ENCODE assay signal across 7 cellular contexts in genomic region chr16:11797166-11797956, GRCh38. TPM values are rescaled to one million over a fixed set of nuclear protein-coding genes. Genes with fewer than 3 reads are reported as not detected.
DNase-seq lines count a peak whose midpoint lies in the region; ATAC-seq and TF ChIP-seq lines count a peak whose summit lies in the region.

A gene with protein sequence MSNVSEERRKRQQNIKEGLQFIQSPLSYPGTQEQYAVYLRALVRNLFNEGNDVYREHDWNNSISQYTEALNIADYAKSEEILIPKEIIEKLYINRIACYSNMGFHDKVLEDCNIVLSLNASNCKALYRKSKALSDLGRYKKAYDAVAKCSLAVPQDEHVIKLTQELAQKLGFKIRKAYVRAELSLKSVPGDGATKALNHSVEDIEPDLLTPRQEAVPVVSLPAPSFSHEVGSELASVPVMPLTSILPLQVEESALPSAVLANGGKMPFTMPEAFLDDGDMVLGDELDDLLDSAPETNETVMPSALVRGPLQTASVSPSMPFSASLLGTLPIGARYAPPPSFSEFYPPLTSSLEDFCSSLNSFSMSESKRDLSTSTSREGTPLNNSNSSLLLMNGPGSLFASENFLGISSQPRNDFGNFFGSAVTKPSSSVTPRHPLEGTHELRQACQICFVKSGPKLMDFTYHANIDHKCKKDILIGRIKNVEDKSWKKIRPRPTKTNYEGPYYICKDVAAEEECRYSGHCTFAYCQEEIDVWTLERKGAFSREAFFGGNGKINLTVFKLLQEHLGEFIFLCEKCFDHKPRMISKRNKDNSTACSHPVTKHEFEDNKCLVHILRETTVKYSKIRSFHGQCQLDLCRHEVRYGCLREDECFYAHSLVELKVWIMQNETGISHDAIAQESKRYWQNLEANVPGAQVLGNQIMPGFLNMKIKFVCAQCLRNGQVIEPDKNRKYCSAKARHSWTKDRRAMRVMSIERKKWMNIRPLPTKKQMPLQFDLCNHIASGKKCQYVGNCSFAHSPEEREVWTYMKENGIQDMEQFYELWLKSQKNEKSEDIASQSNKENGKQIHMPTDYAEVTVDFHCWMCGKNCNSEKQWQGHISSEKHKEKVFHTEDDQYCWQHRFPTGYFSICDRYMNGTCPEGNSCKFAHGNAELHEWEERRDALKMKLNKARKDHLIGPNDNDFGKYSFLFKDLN (minus strand): TSS chr16:11797258. CDS start chr16:11782354, 14,904 bp downstream.

- H3K4me2 ChIP-seq in hepatocyte = peak within 1 kb of the TSS; percentile 95

- peaks cover 48% of the 10 kb centered on the region for H3K4me1 ChIP-seq in hepatocyte (ENCODE audit: insufficient read depth)

- WGBS in hepatocyte (ENCODE audit: low lambda C conversion rate, missing lambda C conversion rate) = 2% methylated on average over 41 of the region's 80 CpGs

- no peaks in the 10 kb centered on the region for H3K9me3 ChIP-seq in hepatocyte (ENCODE audit: low read depth)

- H3K79me2 ChIP-seq in hepatocyte = peaks cover 73% of the 10 kb centered on the region

- H3K9me2 ChIP-seq in hepatocyte (replicated peaks; ENCODE audit: insufficient read depth) = no peaks in the 10 kb centered on the region

- no peaks in the 10 kb centered on the region for H3K27me3 ChIP-seq in hepatocyte

- in situ Hi-C loops in astrocyte of the cerebellum (cut with HindIII; ENCODE audit: low sequenced_read_pairs) = no loop called here

- H3K4me3 ChIP-seq in astrocyte of the cerebellum (ENCODE audit: low read depth, low read length) = peak within 1 kb of the TSS; percentile 99
- peak within 1 kb of the TSS; percentile 83 for H3K4me3 ChIP-seq in hepatocyte

- TF ChIP-seq CTCF in astrocyte of the cerebellum (IDR thresholded peaks at IDR 0.05; ENCODE audit: low read depth, low read length, missing control alignments) (peak; percentile 15), hepatocyte (IDR thresholded peaks at IDR 0.05; ENCODE audit: poor library complexity) (peak; percentile 62)

- DNase-seq in NCI-H2029 (lab: John Stamatoyannopoulos, UW) = peak; percentile 90
- peak; percentile 87 for DNase-seq in T-helper 22 cell (ENCODE audit: low read depth)
- DNase-seq in astrocyte of the cerebellum (ENCODE audit: low read depth) = peak; percentile 94
- DNase-seq in hepatocyte (ENCODE audit: low spot score) = peak; percentile 99
- DNase-seq in retina = peak; percentile 96

- H3K27ac ChIP-seq in hepatocyte = peak within 1 kb of the TSS; percentile 98

- peaks cover 21% of the 10 kb centered on the region for H4K20me1 ChIP-seq in hepatocyte (ENCODE audit: insufficient read depth, poor library complexity, severe bottlenecking)

- ATAC-seq in GM18505 (IDR thresholded peaks at IDR 0.05; ENCODE audit: unreplicated experiment) = peak; percentile 94
- peak; percentile 91 for ATAC-seq in HG02973 (IDR thresholded peaks at IDR 0.05; ENCODE audit: unreplicated experiment)

- H3K36me3 ChIP-seq in hepatocyte (replicated peaks; ENCODE audit: insufficient read depth, low read depth) = no peaks in the 10 kb centered on the region

- peak within 1 kb of the TSS; percentile 67 for H2AFZ ChIP-seq in hepatocyte

- peak; percentile 97 for TF ChIP-seq POLR2A in GM18505 (IDR thresholded peaks at IDR 0.05; ENCODE audit: borderline replicate concordance, extremely low read depth, insufficient read depth, insufficient read length)

RNA-seq across cellular contexts. Expression of the gene that starts here (rescaled TPM):
- 38.0 and 40.3 TPM in 2 replicates for total RNA-seq in hepatocyte
- 34.1 and 34.9 TPM in 2 replicates for polyA plus RNA-seq in hepatocyte

Comparison
In these comparisons a context has a peak if more than half of its experiments do, and no peak if none do; other contexts are left out.
1. Peak in every context shown above with its lines: DNase-seq, ATAC-seq, H3K4me3 ChIP-seq and H3K27ac ChIP-seq.